ENCODE assay signal across 1 cellular context in the genomic region with DNA sequence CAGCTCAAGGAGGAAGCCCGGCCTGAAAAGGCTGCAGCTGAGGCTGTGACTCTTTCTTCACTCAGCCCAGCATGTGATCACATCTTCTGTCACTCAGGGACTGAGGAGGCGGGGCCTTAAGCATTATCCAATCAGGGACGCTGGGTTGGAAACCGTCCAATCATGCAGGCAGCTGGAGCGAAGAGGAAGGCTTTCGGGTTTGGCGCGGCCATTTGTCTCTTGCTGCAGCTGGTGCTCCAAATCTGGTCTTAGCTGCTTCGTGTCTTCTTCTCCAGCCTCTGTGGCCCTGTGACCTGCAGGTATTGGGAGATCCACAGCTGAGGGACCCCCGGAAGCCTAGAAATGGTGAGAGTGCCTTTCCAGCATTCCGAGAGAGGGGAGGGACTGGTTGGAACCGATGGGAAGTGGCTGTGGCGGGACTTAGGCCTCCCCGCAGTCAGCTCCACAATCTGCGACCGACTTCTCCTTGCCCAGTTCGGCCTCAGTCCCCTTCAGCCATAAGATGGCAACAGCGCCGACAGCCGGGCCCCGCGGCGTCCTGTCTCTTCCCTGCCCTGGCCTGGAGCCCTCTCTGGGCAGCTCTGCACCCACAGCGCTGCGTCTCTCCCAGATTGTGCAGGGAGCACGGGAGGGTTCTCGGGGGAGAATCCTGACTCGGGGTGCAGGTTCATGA.
TF ChIP-seq lines count a peak whose summit lies in the region.

A gene (plus strand): TSS at position 210 of the 673 bp plus-strand sequence. CDS start 133 bp downstream, at position 343.

TF ChIP-seq in GM12878, 131 proteins besides CTCF, POLR2A, EP300 and RAD21 (continued from another document):
- TF ChIP-seq, protein P1, sequence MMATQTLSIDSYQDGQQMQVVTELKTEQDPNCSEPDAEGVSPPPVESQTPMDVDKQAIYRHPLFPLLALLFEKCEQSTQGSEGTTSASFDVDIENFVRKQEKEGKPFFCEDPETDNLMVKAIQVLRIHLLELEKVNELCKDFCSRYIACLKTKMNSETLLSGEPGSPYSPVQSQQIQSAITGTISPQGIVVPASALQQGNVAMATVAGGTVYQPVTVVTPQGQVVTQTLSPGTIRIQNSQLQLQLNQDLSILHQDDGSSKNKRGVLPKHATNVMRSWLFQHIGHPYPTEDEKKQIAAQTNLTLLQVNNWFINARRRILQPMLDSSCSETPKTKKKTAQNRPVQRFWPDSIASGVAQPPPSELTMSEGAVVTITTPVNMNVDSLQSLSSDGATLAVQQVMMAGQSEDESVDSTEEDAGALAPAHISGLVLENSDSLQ (IDR thresholded peaks at IDR 0.05), result peak; percentile 91
- TF ChIP-seq ZSCAN29 (IDR thresholded peaks at IDR 0.05), result no peak
- TF ChIP-seq SP1 (IDR thresholded peaks at IDR 0.05; ENCODE audit: low read depth, low read length), result peak; percentile 48
- TF ChIP-seq NFIC (IDR thresholded peaks at IDR 0.05; ENCODE audit: low read depth, low read length), result no peak
